Comparison of ENCODE assay signal across 18 cellular contexts in the genomic region with DNA sequence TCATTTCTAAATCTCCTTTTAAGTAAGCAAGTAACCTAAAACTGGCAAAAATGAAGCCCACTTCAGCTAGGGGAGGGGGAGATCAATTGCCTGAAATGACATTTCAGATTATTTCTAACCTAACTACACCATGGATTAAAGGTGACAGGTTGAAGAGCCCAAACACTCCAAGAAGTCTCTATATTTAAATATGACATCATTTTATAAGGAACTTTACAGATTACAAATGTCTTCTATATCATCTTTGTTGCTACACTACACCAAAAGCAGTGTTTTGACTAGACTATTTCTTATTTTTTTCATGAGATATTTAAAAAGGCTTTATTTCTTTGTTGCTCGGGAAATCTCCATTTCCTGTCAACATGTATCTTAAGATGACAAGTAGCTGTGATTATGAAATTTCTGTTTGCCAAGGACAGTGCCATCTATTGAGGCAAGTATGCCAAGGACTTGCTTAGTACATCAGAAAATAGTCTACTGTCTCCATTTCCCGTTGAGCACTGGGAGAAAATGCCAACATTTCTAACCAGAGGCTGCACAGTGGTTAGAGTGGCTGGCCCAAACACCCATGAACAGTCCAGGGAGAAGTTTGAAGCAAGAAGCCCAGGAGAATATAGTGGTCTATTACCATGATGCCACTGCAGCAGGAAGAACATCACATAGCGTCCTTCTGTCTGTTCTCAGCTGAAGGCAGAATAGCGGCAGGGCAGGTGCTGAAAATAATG.
DNase-seq lines count a peak whose midpoint lies in the region; ATAC-seq and TF ChIP-seq lines count a peak whose summit lies in the region.
"Had no signal": no experiment of that assay in that cellular context is flagged by ENCODE, and none has a peak within 500 bp of the region (broad histone marks: within the 10 kb centered on the region; RNA-seq: fewer than 3 reads in every experiment).

No MANE protein-coding gene starts in this region.

- H3K36me3 ChIP-seq in IMR-90 (ENCODE audit: control insufficient read depth, insufficient read depth, low read length): peaks cover 19% of the 10 kb centered on the region
- H3K36me3 ChIP-seq in adrenal gland (replicated peaks in 1 of 2): peaks cover 0 to 7% of the 10 kb centered on the region in 2 donors
- peaks cover 13 to 19% of the 10 kb centered on the region in 2 donors for H3K36me3 ChIP-seq in muscle layer of duodenum (ENCODE audit: control insufficient read depth in 1 of 2, insufficient read depth in 2 of 2, low read length in 2 of 2)
- H3K36me3 ChIP-seq in subcutaneous abdominal adipose tissue (ENCODE audit: control insufficient read depth in 5 of 5, insufficient read depth in 5 of 5, low read length in 5 of 5): peaks cover 2 to 22% (median 5%) of the 10 kb centered on the region in 5 donors
- no peaks in the 10 kb centered on the region for H3K36me3 ChIP-seq in mucosa of descending colon (ENCODE audit: low read depth)
- H3K36me3 ChIP-seq: MG63 had no signal

- no peak for ATAC-seq in IMR-90 (ENCODE audit: low read depth)
- no peak for ATAC-seq in mucosa of descending colon
- ATAC-seq: activated CD8-positive, alpha-beta memory T cell treated with anti-CD3 and anti-CD28 coated beads, Interleukin-2, amount 10 ng/mL, durations not matched to agents 7 days and 5 days had no signal

- H3K4me1 ChIP-seq in IMR-90 (ENCODE audit: control insufficient read depth, insufficient read depth, low read length): peaks cover 9% of the 10 kb centered on the region
- H3K4me1 ChIP-seq in adrenal gland (replicated peaks in 1 of 2): peaks cover 46 to 55% of the 10 kb centered on the region in 2 donors
- H3K4me1 ChIP-seq in muscle layer of duodenum (ENCODE audit: control insufficient read depth in 1 of 2, insufficient read depth in 2 of 2, low read length in 2 of 2): peaks cover 5 to 37% of the 10 kb centered on the region in 2 donors
- peaks cover 4 to 49% (median 38%) of the 10 kb centered on the region in 5 donors for H3K4me1 ChIP-seq in subcutaneous abdominal adipose tissue (ENCODE audit: control insufficient read depth in 5 of 5, insufficient read depth in 5 of 5, low read length in 5 of 5)
- H3K4me1 ChIP-seq in mucosa of descending colon (ENCODE audit: low read depth): no peaks in the 10 kb centered on the region

- H3K27ac ChIP-seq in IMR-90 (ENCODE audit: insufficient read depth, low read length) (no peak overlapping the region), adrenal gland (peak overlapping the region; percentile 58 to 90 (median 84)), muscle layer of duodenum (ENCODE audit: low read length) (peak overlapping the region; percentile 64), subcutaneous abdominal adipose tissue (ENCODE audit: low read depth, low read length) (peak overlapping the region; percentile 83)

- H3K4me1 Mint-ChIP-seq in activated CD4-positive, alpha-beta T cell treated with anti-CD3 and anti-CD28 coated beads, Interleukin-2, amount 10 ng/mL, durations not matched to agents 24 days and 14 days: no peaks in the 10 kb centered on the region
- H3K4me1 Mint-ChIP-seq: activated CD8-positive, alpha-beta memory T cell treated with anti-CD3 and anti-CD28 coated beads, Interleukin-2, amount 10 ng/mL, durations not matched to agents 7 days and 5 days had no signal

- no peaks in the 10 kb centered on the region for H3K36me3 Mint-ChIP-seq in activated CD4-positive, alpha-beta T cell treated with anti-CD3 and anti-CD28 coated beads, Interleukin-2, amount 10 ng/mL, durations not matched to agents 24 days and 14 days (ENCODE audit: low read depth)

- BruUV-seq in IMR-90 (replicated peaks; lab: Mats Ljungman, UMichigan): no TSS peak

- no peak for DNase-seq in IMR-90
- DNase-seq in adrenal gland: peak; percentile 24 to 60 (median 42)
- DNase-seq in activated CD4-positive, alpha-beta T cell treated with anti-CD3 and anti-CD28 coated beads, Interleukin-2, amount 10 ng/mL, durations not matched to agents 24 days and 14 days: no peak
- no peak for DNase-seq in GM13976 (ENCODE audit: low spot score)
- DNase-seq in stimulated activated CD4-positive, alpha-beta T cell treated with anti-CD3 and anti-CD28 coated beads, Interleukin-15, amount 100 ng/mL, for 24 hours: no peak
- no peak for DNase-seq in mucosa of descending colon
- DNase-seq: activated CD4-positive, CD25-positive, alpha-beta regulatory T cell; activated CD8-positive, alpha-beta memory T cell treated with anti-CD3 and anti-CD28 coated beads, Interleukin-2, amount 10 ng/mL, durations not matched to agents 7 days and 5 days; activated effector memory CD4-positive, alpha-beta T cell treated with Interleukin-2 at 50 U/mL for 16 hours; cortex of kidney; head of caudate nucleus; MG63; NCI-H2171; RPMI8226 had no signal

- H3K4ac ChIP-seq in IMR-90 (ENCODE audit: low read depth, low read length): peak overlapping the region; percentile 18

- H3K9me3 Mint-ChIP-seq in activated CD4-positive, alpha-beta T cell treated with anti-CD3 and anti-CD28 coated beads, Interleukin-2, amount 10 ng/mL, durations not matched to agents 24 days and 14 days: no peaks in the 10 kb centered on the region
- H3K9me3 Mint-ChIP-seq: T-helper 1 cell treated with Interleukin-12 subunit alpha and Interleukin-12 subunit beta and Interleukin-4 antibody, amounts not matched to agents 30 μg/mL and 1 μg/mL, for 36 hours had no signal

- no peak for TF ChIP-seq CTCF in IMR-90 (conservative IDR thresholded peaks at IDR 0.05; ENCODE audit: low read depth, low read length)
- TF ChIP-seq CTCF in adrenal gland (IDR thresholded peaks at IDR 0.05): peak in 1 of 6 experiments; percentile 13
- TF ChIP-seq CTCF in GM13976 (IDR thresholded peaks at IDR 0.05; ENCODE audit: borderline replicate concordance, control extremely low read depth, extremely low read depth, insufficient read depth, missing control alignments): no peak
- TF ChIP-seq CTCF in mucosa of descending colon (IDR thresholded peaks at IDR 0.05): no peak

- no peaks in the 10 kb centered on the region for H4K20me1 ChIP-seq in IMR-90 (ENCODE audit: insufficient read depth, low read length)

- peaks cover 12 to 18% of the 10 kb centered on the region in 2 experiments; a peak in 3 of 4 replicates for H3K79me1 ChIP-seq in IMR-90 (ENCODE audit: low read depth in 1 of 2, low read length in 2 of 2)

- H3K27me3 ChIP-seq in IMR-90 (ENCODE audit: control insufficient read depth, insufficient read depth, low read length) (no peaks in the 10 kb centered on the region), adrenal gland (no peaks in the 10 kb centered on the region), muscle layer of duodenum (ENCODE audit: low read depth, low read length) (no peaks in the 10 kb centered on the region), subcutaneous abdominal adipose tissue (ENCODE audit: control insufficient read depth in 5 of 5, insufficient read depth in 4 of 5, low read length in 5 of 5) (no peaks in the 10 kb centered on the region)
- H3K27me3 ChIP-seq: MG63 had no signal

- H3K14ac ChIP-seq in IMR-90 (replicated peaks; ENCODE audit: low read depth, low read length): peak overlapping the region; percentile 70

- H3K9me1 ChIP-seq in IMR-90 (ENCODE audit: insufficient read depth, low read length): peaks cover 8% of the 10 kb centered on the region

- H2BK15ac ChIP-seq in IMR-90 (ENCODE audit: low read depth, low read length): peak overlapping the region; percentile 38; the same call in 1 of the 3 replicates

- H2AK5ac ChIP-seq in IMR-90 (ENCODE audit: low read depth, low read length): no peak overlapping the region; the same call in 1 of the 2 replicates

- H2AK9ac ChIP-seq in IMR-90 (replicated peaks; ENCODE audit: low read depth, low read length, poor library complexity): no peak overlapping the region

- peak overlapping the region; percentile 46; the same call in 1 of the 2 replicates for H2BK20ac ChIP-seq in IMR-90 (ENCODE audit: low read depth, low read length)

- CTCF ChIA-PET in IMR-90 (lab: Yijun Ruan, JAX): no interaction called here

- in situ Hi-C loops in IMR-90 (cut with MboI; ENCODE audit: low sequenced_read_pairs) (no loop called here), GM13976 (cut with MboI; ENCODE audit: low sequenced_read_pairs, unreplicated experiment) (no loop called here)

- TF ChIP-seq RAD21 in IMR-90 (IDR thresholded peaks at IDR 0.05; ENCODE audit: low read length): no peak

- POLR2A ChIA-PET in IMR-90 (lab: Charles Lee; ENCODE audit: unreplicated experiment): no interaction called here

- no peak overlapping the region for H3K18ac ChIP-seq in IMR-90 (ENCODE audit: low read depth, low read length)

- no peak for TF ChIP-seq POLR2A in IMR-90 (IDR thresholded peaks at IDR 0.05; ENCODE audit: low read depth, low read length)
- no peak for TF ChIP-seq POLR2A in adrenal gland (IDR thresholded peaks at IDR 0.05)

- peak overlapping the region; percentile 60 for H3K23ac ChIP-seq in IMR-90 (ENCODE audit: low read depth, low read length)

- H3K56ac ChIP-seq in IMR-90 (ENCODE audit: extremely low read depth, insufficient read depth, low read length): no peak overlapping the region

- H3K9me3 ChIP-seq in IMR-90 (ENCODE audit: control insufficient read depth, insufficient read depth, low read length) (no peaks in the 10 kb centered on the region), adrenal gland (replicated peaks in 1 of 3) (no peaks in the 10 kb centered on the region), muscle layer of duodenum (ENCODE audit: control insufficient read depth in 1 of 2, low read length in 2 of 2) (no peaks in the 10 kb centered on the region), subcutaneous abdominal adipose tissue (ENCODE audit: control insufficient read depth in 5 of 5, low read length in 5 of 5) (no peaks in the 10 kb centered on the region), mucosa of descending colon (no peaks in the 10 kb centered on the region)
- H3K9me3 ChIP-seq: MG63 had no signal

- dilution Hi-C loops in IMR-90 (cut with HindIII; ENCODE audit: low sequenced_read_pairs, unreplicated experiment): no loop called here

- 0 out of 4 replicates have a peak overlapping the region, but pooled peaks of 1 of the 2 experiments have one; percentile 4 for H4K8ac ChIP-seq in IMR-90 (ENCODE audit: low read depth in 2 of 2, low read length in 2 of 2)

- peak overlapping the region; percentile 52; the same call in 1 of the 2 replicates for H4K91ac ChIP-seq in IMR-90 (ENCODE audit: insufficient read depth, low read depth, low read length)

- no peak overlapping the region for H2BK5ac ChIP-seq in IMR-90 (ENCODE audit: low read depth, low read length, poor library complexity, severe bottlenecking)

- no peak overlapping the region for H4K5ac ChIP-seq in IMR-90 (ENCODE audit: low read depth, low read length)

- H3K4me3 ChIP-seq in IMR-90 (ENCODE audit: insufficient read depth, low read depth, low read length) (no peak overlapping the region), adrenal gland (peak overlapping the region in 1 of 4 donors; percentile 17), muscle layer of duodenum (ENCODE audit: low read depth in 1 of 2, low read length in 2 of 2) (no peak overlapping the region), subcutaneous abdominal adipose tissue (ENCODE audit: low read depth in 1 of 5, low read length in 5 of 5) (no peak overlapping the region), mucosa of descending colon (no peak overlapping the region)
- H3K4me3 ChIP-seq: MG63 had no signal

- no peak overlapping the region for H3K4me2 ChIP-seq in IMR-90 (ENCODE audit: low read depth, low read length)

- H3K4me3 Mint-ChIP-seq in activated CD4-positive, alpha-beta T cell treated with anti-CD3 and anti-CD28 coated beads, Interleukin-2, amount 10 ng/mL, durations not matched to agents 24 days and 14 days: no peak overlapping the region
- H3K4me3 Mint-ChIP-seq: activated CD8-positive, alpha-beta memory T cell treated with anti-CD3 and anti-CD28 coated beads, Interleukin-2, amount 10 ng/mL, durations not matched to agents 7 days and 5 days; CD4-positive, alpha-beta memory T cell; T-helper 1 cell treated with Interleukin-12 subunit alpha and Interleukin-12 subunit beta and Interleukin-4 antibody, amounts not matched to agents 30 μg/mL and 1 μg/mL, for 36 hours had no signal

- no peak overlapping the region for H3K27ac Mint-ChIP-seq in activated CD4-positive, alpha-beta T cell treated with anti-CD3 and anti-CD28 coated beads, Interleukin-2, amount 10 ng/mL, durations not matched to agents 24 days and 14 days
- H3K27ac Mint-ChIP-seq: activated CD8-positive, alpha-beta memory T cell treated with anti-CD3 and anti-CD28 coated beads, Interleukin-2, amount 10 ng/mL, durations not matched to agents 7 days and 5 days; CD4-positive, alpha-beta memory T cell; T-helper 1 cell treated with Interleukin-12 subunit alpha and Interleukin-12 subunit beta and Interleukin-4 antibody, amounts not matched to agents 30 μg/mL and 1 μg/mL, for 36 hours had no signal

- intact Hi-C loops in IMR-90 (cut with micrococcal nuclease): no loop called here
- intact Hi-C loops in adrenal gland (cut with DNase I): no loop called here
- intact Hi-C loops in activated CD4-positive, alpha-beta T cell treated with anti-CD3 and anti-CD28 coated beads, Interleukin-2, amount 10 ng/mL, durations not matched to agents 24 days and 14 days (cut with micrococcal nuclease): no loop called here
- intact Hi-C loops in mucosa of descending colon (cut with DNase I, micrococcal nuclease): loop anchor here in 1 of 2 donors (10.0 kb wide), 1 partner anchor 101 kb away; no protein-coding TSS in a partner anchor

- H3K9ac ChIP-seq in IMR-90 (ENCODE audit: low read depth, low read length) (no peak overlapping the region), subcutaneous abdominal adipose tissue (ENCODE audit: low read length in 5 of 5) (peak overlapping the region in 3 of 5 donors; percentile 21 to 74 (median 55))

- H3K27me3 Mint-ChIP-seq in activated CD4-positive, alpha-beta T cell treated with anti-CD3 and anti-CD28 coated beads, Interleukin-2, amount 10 ng/mL, durations not matched to agents 24 days and 14 days: peaks cover 4% of the 10 kb centered on the region
- H3K27me3 Mint-ChIP-seq: activated CD8-positive, alpha-beta memory T cell treated with anti-CD3 and anti-CD28 coated beads, Interleukin-2, amount 10 ng/mL, durations not matched to agents 7 days and 5 days; CD4-positive, alpha-beta memory T cell had no signal

- 89% methylated on average over 3 of the region's 4 CpGs; no CpG with 5 or more reads in 1 of the 2 experiments for WGBS in IMR-90 (ENCODE audit: extremely low coverage in 2 of 2, insufficient read length in 1 of 2), 2 experiments
- 26 to 43% (median 30%) methylated on average over 4 of the region's 4 CpGs for WGBS in adrenal gland, 4 donors

- no peak overlapping the region for H2AFZ ChIP-seq in IMR-90 (replicated peaks; ENCODE audit: low read length, poor library complexity)

- peak overlapping the region; percentile 20; the same call in 1 of the 2 replicates for H2BK120ac ChIP-seq in IMR-90 (ENCODE audit: low read depth, low read length)

Comparison
In these comparisons a context has a peak if more than half of its experiments do, and no peak if none do; other contexts are left out.
1. DNase-seq: peak in adrenal gland (7 of 7); none in IMR-90 (single experiment), activated CD4-positive, alpha-beta T cell treated with anti-CD3 and anti-CD28 coated beads, Interleukin-2, amount 10 ng/mL, durations not matched to agents 24 days and 14 days (single experiment), GM13976 (single experiment), stimulated activated CD4-positive, alpha-beta T cell treated with anti-CD3 and anti-CD28 coated beads, Interleukin-15, amount 100 ng/mL, for 24 hours (single experiment) and mucosa of descending colon (0 of 3).